In the genomic region with DNA sequence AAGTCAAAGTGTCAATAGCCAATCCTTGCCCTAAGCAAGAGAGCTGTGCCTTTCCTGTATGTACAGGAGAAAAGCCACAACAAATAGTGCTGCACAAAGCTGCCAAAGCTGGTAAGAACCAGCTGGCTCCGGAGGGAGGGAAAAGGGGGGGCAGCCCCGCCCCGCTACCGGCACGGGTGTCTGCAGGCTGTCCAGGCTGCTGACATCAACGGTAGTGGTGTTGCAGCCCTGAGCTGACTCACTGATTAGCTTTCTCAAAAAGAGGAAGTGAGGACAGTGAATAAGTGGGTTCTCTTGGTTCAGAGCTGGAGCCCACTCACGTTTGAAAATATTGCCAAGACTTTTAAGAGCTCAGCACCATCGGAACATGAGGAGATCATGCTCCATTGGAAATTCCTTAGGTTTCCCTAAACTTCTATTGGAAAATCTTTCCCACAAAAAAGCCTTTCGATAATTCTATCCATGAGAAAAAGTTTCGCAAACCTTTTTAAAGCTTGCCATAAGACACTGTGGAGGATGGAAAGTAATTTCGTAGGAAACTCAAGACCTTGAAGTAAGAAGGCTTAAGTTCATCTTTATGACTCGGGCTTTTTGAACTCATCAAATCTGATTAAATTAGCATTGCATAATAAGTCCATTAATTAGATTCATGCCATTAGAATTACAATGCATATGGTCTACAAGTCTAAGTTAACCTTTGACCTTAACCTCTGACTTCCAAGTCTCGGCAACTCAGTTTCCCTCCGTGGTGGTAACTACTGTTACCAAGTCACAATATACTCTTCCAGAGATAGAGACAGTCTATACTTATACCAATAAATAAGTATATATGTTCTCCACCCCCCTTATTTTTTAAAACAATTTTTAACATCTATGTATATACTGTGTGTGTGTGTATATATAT, we compare ENCODE assay signal across 1 cellular context.
TF ChIP-seq lines count a peak whose summit lies in the region.

No MANE protein-coding gene starts in this region.

TF ChIP-seq in K562, 482 proteins besides CTCF, POLR2A, EP300 and RAD21 (continued from another document and continues in another):
- TF ChIP-seq ZMIZ1 (IDR thresholded peaks at IDR 0.05; ENCODE audit: low read depth in 2 of 2, low read length in 2 of 2), result peak in 1 of 2 experiments; percentile 79; a peak in 2 of 4 replicates
- no peak for TF ChIP-seq BRF1 (IDR thresholded peaks at IDR 0.05; ENCODE audit: borderline replicate concordance, extremely low read depth, insufficient read length)
- TF ChIP-seq DMBX1 (CRISPR knock-in tag; IDR thresholded peaks at IDR 0.05; ENCODE audit: borderline replicate concordance), result peak; percentile 58; the same call in 1 of the 2 replicates
- TF ChIP-seq NBN (IDR thresholded peaks at IDR 0.05; ENCODE audit: low read depth), result peak; percentile 86; the same call in 1 of the 2 replicates
- no peak for TF ChIP-seq RBM22 (IDR thresholded peaks at IDR 0.05; ENCODE audit: low read depth, low read length, poor library complexity, severe bottlenecking)
- peak; percentile 94 for TF ChIP-seq SMAD4 (CRISPR knock-in tag; conservative IDR thresholded peaks at IDR 0.05)
- peak; percentile 77 for TF ChIP-seq CBFA2T3 (IDR thresholded peaks at IDR 0.05)
- TF ChIP-seq LCOR (CRISPR knock-in tag; IDR thresholded peaks at IDR 0.05), result peak; percentile 78
- TF ChIP-seq SMARCE1 (IDR thresholded peaks at IDR 0.05), result peak; percentile 99
- TF ChIP-seq SMC3 (conservative IDR thresholded peaks at IDR 0.05; ENCODE audit: insufficient read depth, low read depth, low read length), result 0 out of 2 replicates have a peak, but pooled peaks have one; percentile 6
- TF ChIP-seq ESRRB (CRISPR knock-in tag; IDR thresholded peaks at IDR 0.05; ENCODE audit: borderline replicate concordance), result no peak
- TF ChIP-seq PCBP1 (IDR thresholded peaks at IDR 0.05; ENCODE audit: low read depth, low read length, poor library complexity, severe bottlenecking), result no peak
- TF ChIP-seq ILK (tag; IDR thresholded peaks at IDR 0.05; ENCODE audit: borderline replicate concordance, low read depth), result peak; percentile 50; the same call in 1 of the 2 replicates
- TF ChIP-seq, protein P1, sequence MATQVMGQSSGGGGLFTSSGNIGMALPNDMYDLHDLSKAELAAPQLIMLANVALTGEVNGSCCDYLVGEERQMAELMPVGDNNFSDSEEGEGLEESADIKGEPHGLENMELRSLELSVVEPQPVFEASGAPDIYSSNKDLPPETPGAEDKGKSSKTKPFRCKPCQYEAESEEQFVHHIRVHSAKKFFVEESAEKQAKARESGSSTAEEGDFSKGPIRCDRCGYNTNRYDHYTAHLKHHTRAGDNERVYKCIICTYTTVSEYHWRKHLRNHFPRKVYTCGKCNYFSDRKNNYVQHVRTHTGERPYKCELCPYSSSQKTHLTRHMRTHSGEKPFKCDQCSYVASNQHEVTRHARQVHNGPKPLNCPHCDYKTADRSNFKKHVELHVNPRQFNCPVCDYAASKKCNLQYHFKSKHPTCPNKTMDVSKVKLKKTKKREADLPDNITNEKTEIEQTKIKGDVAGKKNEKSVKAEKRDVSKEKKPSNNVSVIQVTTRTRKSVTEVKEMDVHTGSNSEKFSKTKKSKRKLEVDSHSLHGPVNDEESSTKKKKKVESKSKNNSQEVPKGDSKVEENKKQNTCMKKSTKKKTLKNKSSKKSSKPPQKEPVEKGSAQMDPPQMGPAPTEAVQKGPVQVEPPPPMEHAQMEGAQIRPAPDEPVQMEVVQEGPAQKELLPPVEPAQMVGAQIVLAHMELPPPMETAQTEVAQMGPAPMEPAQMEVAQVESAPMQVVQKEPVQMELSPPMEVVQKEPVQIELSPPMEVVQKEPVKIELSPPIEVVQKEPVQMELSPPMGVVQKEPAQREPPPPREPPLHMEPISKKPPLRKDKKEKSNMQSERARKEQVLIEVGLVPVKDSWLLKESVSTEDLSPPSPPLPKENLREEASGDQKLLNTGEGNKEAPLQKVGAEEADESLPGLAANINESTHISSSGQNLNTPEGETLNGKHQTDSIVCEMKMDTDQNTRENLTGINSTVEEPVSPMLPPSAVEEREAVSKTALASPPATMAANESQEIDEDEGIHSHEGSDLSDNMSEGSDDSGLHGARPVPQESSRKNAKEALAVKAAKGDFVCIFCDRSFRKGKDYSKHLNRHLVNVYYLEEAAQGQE (CRISPR knock-in tag; IDR thresholded peaks at IDR 0.05; ENCODE audit: low read depth), result 0 out of 2 replicates have a peak, but pooled peaks have one; percentile 17
- no peak for TF ChIP-seq ZNF146 (CRISPR knock-in tag; IDR thresholded peaks at IDR 0.05; ENCODE audit: unreplicated experiment)
- TF ChIP-seq, protein P2, sequence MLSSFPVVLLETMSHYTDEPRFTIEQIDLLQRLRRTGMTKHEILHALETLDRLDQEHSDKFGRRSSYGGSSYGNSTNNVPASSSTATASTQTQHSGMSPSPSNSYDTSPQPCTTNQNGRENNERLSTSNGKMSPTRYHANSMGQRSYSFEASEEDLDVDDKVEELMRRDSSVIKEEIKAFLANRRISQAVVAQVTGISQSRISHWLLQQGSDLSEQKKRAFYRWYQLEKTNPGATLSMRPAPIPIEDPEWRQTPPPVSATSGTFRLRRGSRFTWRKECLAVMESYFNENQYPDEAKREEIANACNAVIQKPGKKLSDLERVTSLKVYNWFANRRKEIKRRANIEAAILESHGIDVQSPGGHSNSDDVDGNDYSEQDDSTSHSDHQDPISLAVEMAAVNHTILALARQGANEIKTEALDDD (IDR thresholded peaks at IDR 0.05), result peak; percentile 81
- TF ChIP-seq PHB (CRISPR knock-in tag; IDR thresholded peaks at IDR 0.05), result no peak
- no peak for TF ChIP-seq MTF1 (CRISPR knock-in tag; IDR thresholded peaks at IDR 0.05; ENCODE audit: borderline replicate concordance)
- no peak for TF ChIP-seq FUS (optimal IDR thresholded peaks at IDR 0.05; ENCODE audit: low read depth, low read length)
- TF ChIP-seq ZFPM2 (CRISPR knock-in tag; IDR thresholded peaks at IDR 0.05), result no peak
- TF ChIP-seq ZNF263 (CRISPR knock-in tag; IDR thresholded peaks at IDR 0.05; ENCODE audit: borderline replicate concordance), result no peak
- TF ChIP-seq SNAPC5 (CRISPR knock-in tag; IDR thresholded peaks at IDR 0.05), result no peak
- TF ChIP-seq, protein P3, sequence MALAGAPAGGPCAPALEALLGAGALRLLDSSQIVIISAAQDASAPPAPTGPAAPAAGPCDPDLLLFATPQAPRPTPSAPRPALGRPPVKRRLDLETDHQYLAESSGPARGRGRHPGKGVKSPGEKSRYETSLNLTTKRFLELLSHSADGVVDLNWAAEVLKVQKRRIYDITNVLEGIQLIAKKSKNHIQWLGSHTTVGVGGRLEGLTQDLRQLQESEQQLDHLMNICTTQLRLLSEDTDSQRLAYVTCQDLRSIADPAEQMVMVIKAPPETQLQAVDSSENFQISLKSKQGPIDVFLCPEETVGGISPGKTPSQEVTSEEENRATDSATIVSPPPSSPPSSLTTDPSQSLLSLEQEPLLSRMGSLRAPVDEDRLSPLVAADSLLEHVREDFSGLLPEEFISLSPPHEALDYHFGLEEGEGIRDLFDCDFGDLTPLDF (CRISPR knock-in tag; IDR thresholded peaks at IDR 0.05), result peak; percentile 63; the same call in 1 of the 2 replicates
- TF ChIP-seq SREBF1 (IDR thresholded peaks at IDR 0.05; ENCODE audit: borderline replicate concordance, low read depth, low read length), result peak; percentile 62; the same call in 1 of the 2 replicates
- TF ChIP-seq ZFX (CRISPR knock-in tag; IDR thresholded peaks at IDR 0.05), result peak; percentile 11; the same call in 1 of the 2 replicates
- TF ChIP-seq ZNF436 (CRISPR knock-in tag; IDR thresholded peaks at IDR 0.05), result no peak
- TF ChIP-seq HOXB6 (CRISPR knock-in tag; IDR thresholded peaks at IDR 0.05; ENCODE audit: borderline replicate concordance), result no peak
- TF ChIP-seq, protein P4, sequence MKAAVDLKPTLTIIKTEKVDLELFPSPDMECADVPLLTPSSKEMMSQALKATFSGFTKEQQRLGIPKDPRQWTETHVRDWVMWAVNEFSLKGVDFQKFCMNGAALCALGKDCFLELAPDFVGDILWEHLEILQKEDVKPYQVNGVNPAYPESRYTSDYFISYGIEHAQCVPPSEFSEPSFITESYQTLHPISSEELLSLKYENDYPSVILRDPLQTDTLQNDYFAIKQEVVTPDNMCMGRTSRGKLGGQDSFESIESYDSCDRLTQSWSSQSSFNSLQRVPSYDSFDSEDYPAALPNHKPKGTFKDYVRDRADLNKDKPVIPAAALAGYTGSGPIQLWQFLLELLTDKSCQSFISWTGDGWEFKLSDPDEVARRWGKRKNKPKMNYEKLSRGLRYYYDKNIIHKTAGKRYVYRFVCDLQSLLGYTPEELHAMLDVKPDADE (conservative IDR thresholded peaks at IDR 0.05; ENCODE audit: control insufficient read depth, low read depth, low read length), result peak; percentile 55; the same call in 1 of the 2 replicates
- no peak for TF ChIP-seq HDAC6 (IDR thresholded peaks at IDR 0.05; ENCODE audit: low read depth, low read length)
- TF ChIP-seq MCM5 (IDR thresholded peaks at IDR 0.05; ENCODE audit: low read depth), result no peak
- peak; percentile 67; the same call in 1 of the 2 replicates for TF ChIP-seq CTBP1 (IDR thresholded peaks at IDR 0.05; ENCODE audit: borderline replicate concordance)
- TF ChIP-seq PKNOX1 (IDR thresholded peaks at IDR 0.05), result peak; percentile 84
- no peak for TF ChIP-seq NR3C1 (CRISPR knock-in tag; IDR thresholded peaks at IDR 0.05)
- no peak for TF ChIP-seq MLX (CRISPR knock-in tag; conservative IDR thresholded peaks at IDR 0.05)
- TF ChIP-seq KLF10 (CRISPR knock-in tag; IDR thresholded peaks at IDR 0.05), result no peak
- TF ChIP-seq SRF (CRISPR knock-in tag; IDR thresholded peaks at IDR 0.05), result peak in 1 of 2 experiments; percentile 63; a peak in 2 of 4 replicates
- no peak for TF ChIP-seq STAT5B (CRISPR knock-in tag; IDR thresholded peaks at IDR 0.05)
- no peak for TF ChIP-seq PHF20 (IDR thresholded peaks at IDR 0.05; ENCODE audit: partially characterized antibody)
- 0 out of 2 replicates have a peak, but pooled peaks have one; percentile 41 for TF ChIP-seq ZNF444 (CRISPR knock-in tag; IDR thresholded peaks at IDR 0.05)
- TF ChIP-seq ZNF134 (CRISPR knock-in tag; conservative IDR thresholded peaks at IDR 0.05), result no peak
- no peak for TF ChIP-seq SREBF2 (CRISPR knock-in tag; IDR thresholded peaks at IDR 0.05)
- TF ChIP-seq, protein P5, sequence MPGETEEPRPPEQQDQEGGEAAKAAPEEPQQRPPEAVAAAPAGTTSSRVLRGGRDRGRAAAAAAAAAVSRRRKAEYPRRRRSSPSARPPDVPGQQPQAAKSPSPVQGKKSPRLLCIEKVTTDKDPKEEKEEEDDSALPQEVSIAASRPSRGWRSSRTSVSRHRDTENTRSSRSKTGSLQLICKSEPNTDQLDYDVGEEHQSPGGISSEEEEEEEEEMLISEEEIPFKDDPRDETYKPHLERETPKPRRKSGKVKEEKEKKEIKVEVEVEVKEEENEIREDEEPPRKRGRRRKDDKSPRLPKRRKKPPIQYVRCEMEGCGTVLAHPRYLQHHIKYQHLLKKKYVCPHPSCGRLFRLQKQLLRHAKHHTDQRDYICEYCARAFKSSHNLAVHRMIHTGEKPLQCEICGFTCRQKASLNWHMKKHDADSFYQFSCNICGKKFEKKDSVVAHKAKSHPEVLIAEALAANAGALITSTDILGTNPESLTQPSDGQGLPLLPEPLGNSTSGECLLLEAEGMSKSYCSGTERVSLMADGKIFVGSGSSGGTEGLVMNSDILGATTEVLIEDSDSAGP (CRISPR knock-in tag; IDR thresholded peaks at IDR 0.05), result no peak
- no peak for TF ChIP-seq FOXO4 (CRISPR knock-in tag; IDR thresholded peaks at IDR 0.05)
